In genomic region chr6:155974967-155975366, GRCh38 we compare ENCODE assay signal across 18 cellular contexts.
A peak's percentile ranks its signal among the peaks of the same experiment; 100 is the strongest.
DNase-seq lines count a peak whose midpoint lies in the region; ATAC-seq and TF ChIP-seq lines count a peak whose summit lies in the region.
"Had no signal": no experiment of that assay in that cellular context is flagged by ENCODE, and none has a peak within 500 bp of the region (broad histone marks: within the 10 kb centered on the region; RNA-seq: fewer than 3 reads in every experiment).

No MANE protein-coding gene starts in this region.

- no peak overlapping the region for H3K14ac ChIP-seq in neuronal stem cell (ENCODE audit: low read length)
- H3K14ac ChIP-seq in trophoblast cell (ENCODE audit: low read length), result no peak overlapping the region

- H3K27ac Mint-ChIP-seq in CD4-positive, CD25-positive, alpha-beta regulatory T cell, result peak overlapping the region in 1 of 3 donors; percentile 7
- H3K27ac Mint-ChIP-seq: H9 had no signal

- H3K18ac ChIP-seq in neuronal stem cell (ENCODE audit: low read length) (no peak overlapping the region), trophoblast cell (ENCODE audit: low read length) (no peak overlapping the region)

- peak overlapping the region in 3 of 4 donors; percentile 21 to 44 (median 43) for H3K4me3 Mint-ChIP-seq in CD4-positive, CD25-positive, alpha-beta regulatory T cell
- H3K4me3 Mint-ChIP-seq: H9 had no signal

- no peaks in the 10 kb centered on the region for H3K9me3 ChIP-seq in CD4-positive, CD25-positive, alpha-beta regulatory T cell (ENCODE audit: control insufficient read depth in 2 of 2, low read length in 2 of 2)
- no peaks in the 10 kb centered on the region for H3K9me3 ChIP-seq in neuronal stem cell (replicated peaks in 1 of 2; ENCODE audit: control insufficient read depth in 2 of 2, insufficient read depth in 1 of 2, low read depth in 1 of 2, low read length in 2 of 2)
- no peaks in the 10 kb centered on the region for H3K9me3 ChIP-seq in trophoblast cell (ENCODE audit: insufficient read depth, low read depth, low read length)
- H3K9me3 ChIP-seq: BLaER1 treated with 17β-estradiol and CSF1 and Interleukin-3, amounts not matched to agents 10 nM and 100 nM; SK-N-SH had no signal

- peaks cover 0 to 2% (median 0%) of the 10 kb centered on the region in 7 donors for H3K9me3 Mint-ChIP-seq in CD4-positive, CD25-positive, alpha-beta regulatory T cell
- H3K9me3 Mint-ChIP-seq: H9 had no signal

- H4K8ac ChIP-seq in neuronal stem cell (ENCODE audit: low read depth, low read length), result no peak overlapping the region
- H4K8ac ChIP-seq in trophoblast cell (ENCODE audit: low read depth, low read length), result no peak overlapping the region

- WGBS in neuronal stem cell (ENCODE audit: extremely low coverage in 2 of 2, insufficient read length in 2 of 2, insufficient replicate concordance in 1 of 2), 2 donors, result no CpG with 5 or more reads among the region's 10 CpGs
- WGBS in trophoblast cell (ENCODE audit: extremely low coverage, insufficient coverage, insufficient read length), result no CpG with 5 or more reads among the region's 10 CpGs

- H3K4ac ChIP-seq in neuronal stem cell (ENCODE audit: low read length), result no peak overlapping the region
- no peak overlapping the region for H3K4ac ChIP-seq in trophoblast cell (ENCODE audit: low read depth, low read length)

- H3K4me2 ChIP-seq in neuronal stem cell (ENCODE audit: insufficient read depth, low read length, poor library complexity, severe bottlenecking), result no peak overlapping the region
- H3K4me2 ChIP-seq in trophoblast cell (ENCODE audit: low read length), result no peak overlapping the region
- H3K4me2 ChIP-seq: BLaER1 treated with 17β-estradiol and CSF1 and Interleukin-3, amounts not matched to agents 10 nM and 100 nM; SK-N-SH had no signal

- POLR2A ChIA-PET in HEK293T (lab: Yijun Ruan, JAX), result no interaction called here

- ATAC-seq in CD4-positive, CD25-positive, alpha-beta regulatory T cell (ENCODE audit: low read depth in 2 of 2), result no peak
- ATAC-seq in GM18517 (IDR thresholded peaks at IDR 0.05; ENCODE audit: unreplicated experiment), result no peak

- no peak overlapping the region for H3K23ac ChIP-seq in neuronal stem cell (ENCODE audit: low read depth, low read length, poor library complexity)
- no peak overlapping the region for H3K23ac ChIP-seq in trophoblast cell (ENCODE audit: low read length)

- H3K79me2 ChIP-seq in trophoblast cell (ENCODE audit: control insufficient read depth, insufficient read depth, low read length, poor library complexity), result no peaks in the 10 kb centered on the region

- no peak overlapping the region for H2BK15ac ChIP-seq in neuronal stem cell (ENCODE audit: low read length)

- no peak overlapping the region for H4K12ac ChIP-seq in trophoblast cell (ENCODE audit: low read depth, low read length)

- peaks cover 0 to 16% (median 13%) of the 10 kb centered on the region in 4 donors for H3K4me1 Mint-ChIP-seq in CD4-positive, CD25-positive, alpha-beta regulatory T cell
- H3K4me1 Mint-ChIP-seq: H9 had no signal

- H2BK5ac ChIP-seq in neuronal stem cell (ENCODE audit: low read length), result no peak overlapping the region
- no peak overlapping the region for H2BK5ac ChIP-seq in trophoblast cell (ENCODE audit: low read depth, low read length, poor library complexity)

- H3K9ac ChIP-seq in neuronal stem cell (ENCODE audit: low read depth, low read length, poor library complexity), result no peak overlapping the region
- H3K9ac ChIP-seq in trophoblast cell (ENCODE audit: low read length), result no peak overlapping the region
- H3K9ac ChIP-seq: BLaER1 treated with 17β-estradiol and CSF1 and Interleukin-3, amounts not matched to agents 10 nM and 100 nM; SK-N-SH had no signal

- DNase-seq in CD4-positive, CD25-positive, alpha-beta regulatory T cell, result no peak
- DNase-seq in HEK293T (ENCODE audit: extremely low spot score) (peak; percentile 33), left kidney (ENCODE audit: low read depth, low spot score) (peak; percentile 71), neuronal stem cell (ENCODE audit: low spot score) (peak; percentile 14), DMS79 treated with DMSO at 0.1 percent for 48 hours (lab: John Stamatoyannopoulos, UW) (no peak), DMS153 (lab: John Stamatoyannopoulos, UW) (no peak), trophoblast cell (no peak)
- DNase-seq: H9, IMR-90, NCI-H1417 treated with DMSO at 0.1 percent for 48 hours, NCI-H2029, NCI-H2171 treated with DMSO at 0.1 percent for 48 hours, NCI-H524 treated with DMSO at 0.1 percent for 48 hours, RPMI8226, SHP77 treated with DMSO at 0.1 percent for 48 hours had no signal

- CTCF ChIA-PET in HEK293T (lab: Yijun Ruan, JAX), result interaction anchor here (0.6 kb wide), 1 partner anchor 11 kb away, joined by 4 read pairs; no protein-coding TSS in a partner anchor

- H4K91ac ChIP-seq in neuronal stem cell (ENCODE audit: low read depth, low read length, poor library complexity) (no peak overlapping the region), trophoblast cell (ENCODE audit: low read depth, low read length) (no peak overlapping the region)

- peaks cover 8% of the 10 kb centered on the region for H3K27me3 Mint-ChIP-seq in CD4-positive, CD25-positive, alpha-beta regulatory T cell

- no peaks in the 10 kb centered on the region for H3K27me3 ChIP-seq in CD4-positive, CD25-positive, alpha-beta regulatory T cell (ENCODE audit: control insufficient read depth, insufficient read depth, low read length)
- H3K27me3 ChIP-seq in neuronal stem cell (ENCODE audit: control insufficient read depth in 3 of 3, insufficient read depth in 3 of 3, low read depth in 1 of 3, low read length in 3 of 3), result no peaks in the 10 kb centered on the region
- no peaks in the 10 kb centered on the region for H3K27me3 ChIP-seq in trophoblast cell (ENCODE audit: insufficient read depth, low read length)
- H3K27me3 ChIP-seq: BLaER1 treated with 17β-estradiol and CSF1 and Interleukin-3, amounts not matched to agents 10 nM and 100 nM had no signal

- no peaks in the 10 kb centered on the region for H3K36me3 Mint-ChIP-seq in CD4-positive, CD25-positive, alpha-beta regulatory T cell

- H3K4me3 ChIP-seq in CD4-positive, CD25-positive, alpha-beta regulatory T cell (ENCODE audit: low read depth, low read length), result no peak overlapping the region
- no peak overlapping the region for H3K4me3 ChIP-seq in neuronal stem cell (ENCODE audit: low read length in 2 of 2)
- no peak overlapping the region for H3K4me3 ChIP-seq in trophoblast cell (ENCODE audit: low read depth, low read length)
- H3K4me3 ChIP-seq: BLaER1 treated with 17β-estradiol and CSF1 and Interleukin-3, amounts not matched to agents 10 nM and 100 nM had no signal

- no peak overlapping the region for H3K27ac ChIP-seq in CD4-positive, CD25-positive, alpha-beta regulatory T cell (ENCODE audit: insufficient read depth, low read length, poor library complexity, severe bottlenecking)
- H3K27ac ChIP-seq in neuronal stem cell (replicated peaks; ENCODE audit: low read length), result peak overlapping the region; percentile 41
- H3K27ac ChIP-seq in trophoblast cell (ENCODE audit: low read depth, low read length), result no peak overlapping the region
- H3K27ac ChIP-seq: BLaER1 treated with 17β-estradiol and CSF1 and Interleukin-3, amounts not matched to agents 10 nM and 100 nM had no signal

- H3K79me1 ChIP-seq in neuronal stem cell (ENCODE audit: low read depth, low read length), result no peaks in the 10 kb centered on the region
- H3K79me1 ChIP-seq in trophoblast cell (ENCODE audit: low read length), result no peaks in the 10 kb centered on the region

- peak overlapping the region; percentile 21 for H2AK5ac ChIP-seq in neuronal stem cell (ENCODE audit: low read depth, low read length)
- H2AK5ac ChIP-seq in trophoblast cell (ENCODE audit: low read length), result no peak overlapping the region

- H2BK12ac ChIP-seq in neuronal stem cell (ENCODE audit: low read length) (peak overlapping the region; percentile 14), trophoblast cell (ENCODE audit: low read length) (no peak overlapping the region)

- no peaks in the 10 kb centered on the region for H3K4me1 ChIP-seq in CD4-positive, CD25-positive, alpha-beta regulatory T cell (ENCODE audit: control insufficient read depth, insufficient read depth, low read length, poor library complexity, severe bottlenecking)
- H3K4me1 ChIP-seq in neuronal stem cell (ENCODE audit: control insufficient read depth in 2 of 2, insufficient read depth in 1 of 2, low read depth in 1 of 2, low read length in 2 of 2) (peaks cover 0 to 4% of the 10 kb centered on the region in 2 donors), trophoblast cell (ENCODE audit: control insufficient read depth in 1 of 2, insufficient read depth in 2 of 2, low read length in 2 of 2) (no peaks in the 10 kb centered on the region)
- H3K4me1 ChIP-seq: BLaER1 treated with 17β-estradiol and CSF1 and Interleukin-3, amounts not matched to agents 10 nM and 100 nM had no signal

- H2AFZ ChIP-seq in neuronal stem cell (ENCODE audit: low read length), result no peak overlapping the region
- no peak overlapping the region for H2AFZ ChIP-seq in trophoblast cell (ENCODE audit: insufficient read depth, low read length, poor library complexity)

- peak overlapping the region; percentile 22 for H2BK120ac ChIP-seq in neuronal stem cell (ENCODE audit: low read depth, low read length)
- H2BK120ac ChIP-seq in trophoblast cell (ENCODE audit: insufficient read depth, low read length, poor library complexity), result no peak overlapping the region

- H3K36me3 ChIP-seq in CD4-positive, CD25-positive, alpha-beta regulatory T cell (ENCODE audit: control insufficient read depth, insufficient read depth, low read length), result no peaks in the 10 kb centered on the region
- H3K36me3 ChIP-seq in neuronal stem cell (replicated peaks in 1 of 2; ENCODE audit: control insufficient read depth in 2 of 2, insufficient read depth in 2 of 2, low read length in 2 of 2), result no peaks in the 10 kb centered on the region
- no peaks in the 10 kb centered on the region for H3K36me3 ChIP-seq in trophoblast cell (ENCODE audit: control insufficient read depth in 1 of 2, insufficient read depth in 2 of 2, low read length in 2 of 2)
- H3K36me3 ChIP-seq: BLaER1 treated with 17β-estradiol and CSF1 and Interleukin-3, amounts not matched to agents 10 nM and 100 nM had no signal

TF ChIP-seq in HEK293T, 16 proteins besides CTCF, POLR2A, EP300 and RAD21:
- TF ChIP-seq ZNF384 (IDR thresholded peaks at IDR 0.05), result peak; percentile 95
- no peak for TF ChIP-seq ELF4 (IDR thresholded peaks at IDR 0.05)
- peak; percentile 73 for TF ChIP-seq PKNOX1 (IDR thresholded peaks at IDR 0.05)

Comparison
In these comparisons a context has a peak if more than half of its experiments do, and no peak if none do; other contexts are left out.
1. DNase-seq: peak in HEK293T (single experiment), left kidney (single experiment) and neuronal stem cell (single experiment); none in CD4-positive, CD25-positive, alpha-beta regulatory T cell (0 of 3), DMS79 treated with DMSO at 0.1 percent for 48 hours (single experiment), DMS153 (single experiment) and trophoblast cell (0 of 2).